4 cellular contexts compared by ENCODE assay signal in genomic region chr9:63390897-63391296, GRCh38.
DNase-seq lines count a peak whose midpoint lies in the region; ATAC-seq, FAIRE-seq and TF ChIP-seq lines count a peak whose summit lies in the region.
"Not testable (repeated sequence)": the region's sequence is repeated elsewhere in the genome, so short reads cannot be mapped to it uniquely, and the experiment has no call there.

No MANE protein-coding gene starts in this region.

- not testable (repeated sequence) for ATAC-seq in HepG2

- WGBS in HepG2 (ENCODE audit: low lambda C conversion rate), result no CpG with 5 or more reads among the region's 3 CpGs

- not testable (repeated sequence) for TF ChIP-seq RAD21 in HepG2 (CRISPR knock-in tag; IDR thresholded peaks at IDR 0.05)

- not testable (repeated sequence) for TF ChIP-seq EP300 in HepG2 (IDR thresholded peaks at IDR 0.05; ENCODE audit: low read depth in 2 of 2, low read length in 2 of 2); HepG2 (CRISPR knock-in tag; IDR thresholded peaks at IDR 0.05; ENCODE audit: borderline replicate concordance)

- not testable (repeated sequence) for H3K79me2 ChIP-seq in HepG2 (ENCODE audit: insufficient read depth, low read length)

- H3K9me3 Mint-ChIP-seq in chondrocyte (ENCODE audit: low read depth); osteocyte (ENCODE audit: unreplicated experiment): not testable (repeated sequence)

- H3K36me3 Mint-ChIP-seq in chondrocyte (ENCODE audit: low read depth); osteocyte (ENCODE audit: unreplicated experiment): not testable (repeated sequence)

- not testable (repeated sequence) for H3K36me3 ChIP-seq in HepG2 (replicated peaks in 1 of 2; ENCODE audit: control insufficient read depth in 1 of 2, insufficient read depth in 2 of 2, low read length in 2 of 2)

- not testable (repeated sequence) for H4K20me1 ChIP-seq in HepG2 (ENCODE audit: insufficient read depth, low read length)

- not testable (repeated sequence) for H3K4me3 ChIP-seq in HepG2 (replicated peaks in 1 of 3; ENCODE audit: insufficient read depth in 1 of 3, low read depth in 2 of 3, low read length in 3 of 3)

- H2AFZ ChIP-seq in HepG2 (ENCODE audit: low read length), result not testable (repeated sequence)

- BruUV-seq in HepG2 (replicated peaks; lab: Mats Ljungman, UMichigan), result not testable (repeated sequence)

- not testable (repeated sequence) for H3K27me3 Mint-ChIP-seq in chondrocyte (ENCODE audit: low read depth); osteocyte (ENCODE audit: unreplicated experiment)

- H3K27ac ChIP-seq in HepG2 (ENCODE audit: extremely low read length, insufficient read depth, low read length), result not testable (repeated sequence)

- peak; percentile 15 for DNase-seq in chondrocyte (ENCODE audit: low spot score)
- DNase-seq in cardiac septum (ENCODE audit: low spot score), result peak; percentile 62
- not testable (repeated sequence) for DNase-seq in HepG2 (ENCODE audit: low spot score)
- peak; percentile 42 for DNase-seq in osteocyte (ENCODE audit: extremely low spot score, unreplicated experiment)

- not testable (repeated sequence) for FAIRE-seq in HepG2 (lab: Jason Lieb, UNC)

- in situ Hi-C loops in HepG2 (cut with HindIII; ENCODE audit: extremely low pct_ligation_motif_present, low pct_unique_long_range_greater_than_20kb), result not testable (repeated sequence)

- not testable (repeated sequence) for TF ChIP-seq CTCF in chondrocyte (IDR thresholded peaks at IDR 0.05); HepG2 (CRISPR knock-in tag; IDR thresholded peaks at IDR 0.05); osteocyte (IDR thresholded peaks at IDR 0.05)

- H3K4me1 ChIP-seq in HepG2 (ENCODE audit: insufficient read depth, low read length), result not testable (repeated sequence)

- H3K9me3 ChIP-seq in HepG2 (ENCODE audit: low read length), result not testable (repeated sequence)

- not testable (repeated sequence) for H3K4me1 Mint-ChIP-seq in chondrocyte (ENCODE audit: low read depth); osteocyte (ENCODE audit: unreplicated experiment)

- H3K4me3 Mint-ChIP-seq in chondrocyte (ENCODE audit: unreplicated experiment); osteocyte (ENCODE audit: unreplicated experiment): not testable (repeated sequence)

- H3K4me2 ChIP-seq in HepG2 (ENCODE audit: low read depth, low read length), result not testable (repeated sequence)

- intact Hi-C loops in cardiac septum (cut with DNase I); HepG2 (cut with micrococcal nuclease; ENCODE audit: unreplicated experiment): not testable (repeated sequence)

- not testable (repeated sequence) for TF ChIP-seq POLR2A in HepG2 (IDR thresholded peaks at IDR 0.05; ENCODE audit: insufficient read depth in 1 of 2, low read depth in 2 of 2, low read length in 2 of 2)

- CTCF ChIA-PET in HepG2 (lab: Yijun Ruan, JAX; ENCODE audit: low intra/inter-chr PET ratio, low total read pairs), result not testable (repeated sequence)

- H3K27ac Mint-ChIP-seq in chondrocyte (ENCODE audit: unreplicated experiment); osteocyte (ENCODE audit: unreplicated experiment): not testable (repeated sequence)

- H3K9ac ChIP-seq in HepG2 (ENCODE audit: insufficient read depth, low read depth, low read length), result not testable (repeated sequence)

- H3K27me3 ChIP-seq in HepG2 (ENCODE audit: control insufficient read depth in 1 of 2, insufficient read depth in 2 of 2, low read length in 2 of 2), result not testable (repeated sequence)

- POLR2A ChIA-PET in HepG2 (lab: Yijun Ruan, JAX), result not testable (repeated sequence)

TF ChIP-seq in HepG2, 621 proteins besides CTCF, POLR2A, EP300 and RAD21:
- TF ChIP-seq RARA (CRISPR knock-in tag; IDR thresholded peaks at IDR 0.05), result peak; percentile 67
TF ChIP-seq in HepG2: peak in this region for 1; not testable (repeated sequence) for 620.
